14 cellular contexts compared by ENCODE assay signal in the genomic region with DNA sequence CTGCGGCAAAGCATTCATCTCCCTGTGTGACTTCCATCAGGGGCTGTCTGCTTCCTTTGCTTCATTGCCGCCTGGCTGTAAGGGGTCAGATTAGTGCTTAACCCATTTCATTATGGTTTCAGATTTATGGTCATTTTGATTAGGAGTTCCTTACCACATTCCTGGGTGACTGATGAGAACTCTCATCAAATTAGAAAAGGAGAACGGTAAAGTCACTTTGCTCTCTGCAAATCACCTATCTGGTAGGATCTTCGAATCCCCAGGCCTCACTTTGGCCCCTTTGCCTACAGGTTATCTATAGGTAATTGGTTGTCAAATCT. TPM values are rescaled to one million over a fixed set of nuclear protein-coding genes. Genes with fewer than 3 reads are reported as not detected.
A peak's percentile ranks its signal among the peaks of the same experiment; 100 is the strongest.
DNase-seq lines count a peak whose midpoint lies in the region; ATAC-seq and TF ChIP-seq lines count a peak whose summit lies in the region.
"Had no signal": no experiment of that assay in that cellular context is flagged by ENCODE, and none has a peak within 500 bp of the region (broad histone marks: within the 10 kb centered on the region; RNA-seq: fewer than 3 reads in every experiment).

No MANE protein-coding gene starts in this region.

- TF ChIP-seq POLR2A in spleen (IDR thresholded peaks at IDR 0.05) = no peak

- POLR2A ChIA-PET in activated CD4-positive, alpha-beta T cell treated with anti-CD3 and anti-CD28 coated beads, Interleukin-2, amount 10 ng/mL, durations not matched to agents 7 days and 5 days (lab: Charles Lee) = interaction anchor here (1.8 kb wide), 1 partner anchor 10 kb away, joined by 4 read pairs; no protein-coding TSS in a partner anchor

- intact Hi-C loops in spleen (cut with DNase I; ENCODE audit: low total_unique reads) (no loop called here), colonic mucosa (cut with DNase I) (no loop called here)

- peak overlapping the region; percentile 64 for H3K4me2 ChIP-seq in SU-DHL-6 (ENCODE audit: low read depth, low read length, poor library complexity, severe bottlenecking)

- 18 to 31% (median 24%) methylated on average over 4 of the region's 4 CpGs for WGBS in spleen, 5 donors

- peaks cover 9% of the 10 kb centered on the region; the same call in 1 of the 2 replicates for H3K9me3 ChIP-seq in SU-DHL-6 (ENCODE audit: insufficient read depth, low read length)
- peaks cover 0 to 5% (median 0%) of the 10 kb centered on the region in 8 donors for H3K9me3 ChIP-seq in spleen
- no peaks in the 10 kb centered on the region for H3K9me3 ChIP-seq in colonic mucosa
- H3K9me3 ChIP-seq: right lobe of liver had no signal

- H3K27me3 Mint-ChIP-seq in activated CD4-positive, alpha-beta T cell treated with anti-CD3 and anti-CD28 coated beads, Interleukin-2, amount 10 ng/mL, durations not matched to agents 7 days and 5 days = no peaks in the 10 kb centered on the region
- H3K27me3 Mint-ChIP-seq in glutamatergic neuron (ENCODE audit: unreplicated experiment) = peaks cover 2% of the 10 kb centered on the region

- CTCF ChIA-PET in activated CD4-positive, alpha-beta T cell treated with anti-CD3 and anti-CD28 coated beads, Interleukin-2, amount 10 ng/mL, durations not matched to agents 7 days and 5 days (lab: Charles Lee) = interaction anchor here (0.8 to 4.2 kb wide), 5 partner anchors 8 to 70 kb away, joined by 3 to 10 read pairs (median 5); no protein-coding TSS in a partner anchor

- H3K4me1 ChIP-seq in spleen (peaks cover 29 to 97% (median 70%) of the 10 kb centered on the region in 6 donors), colonic mucosa (peaks cover 4% of the 10 kb centered on the region)

- peaks cover 17% of the 10 kb centered on the region for H3K36me3 Mint-ChIP-seq in activated CD4-positive, alpha-beta T cell treated with anti-CD3 and anti-CD28 coated beads, Interleukin-2, amount 10 ng/mL, durations not matched to agents 7 days and 5 days (ENCODE audit: low read depth)
- H3K36me3 Mint-ChIP-seq in glutamatergic neuron (ENCODE audit: unreplicated experiment) = peaks cover 9% of the 10 kb centered on the region

- peaks cover 8% of the 10 kb centered on the region; the same call in 1 of the 2 replicates for H3F3A ChIP-seq in SU-DHL-6 (ENCODE audit: insufficient read depth)

- H3K9ac ChIP-seq in SU-DHL-6 (ENCODE audit: low read length) (peak overlapping the region; percentile 39; the same call in 1 of the 2 replicates), colonic mucosa (ENCODE audit: low read depth in 2 of 2, low read length in 2 of 2) (no peak overlapping the region)

- H4K20me1 ChIP-seq in SU-DHL-6 (ENCODE audit: low read depth, low read length) = no peaks in the 10 kb centered on the region

- peaks cover 14% of the 10 kb centered on the region for H3K9me3 Mint-ChIP-seq in activated CD4-positive, alpha-beta T cell treated with anti-CD3 and anti-CD28 coated beads, Interleukin-2, amount 10 ng/mL, durations not matched to agents 7 days and 5 days
- H3K9me3 Mint-ChIP-seq in glutamatergic neuron (ENCODE audit: unreplicated experiment) = peaks cover 4% of the 10 kb centered on the region

- H2AFZ ChIP-seq in SU-DHL-6 (ENCODE audit: low read depth, low read length, severe bottlenecking) = no peak overlapping the region

- H3K79me2 ChIP-seq in SU-DHL-6 (ENCODE audit: insufficient read depth, low read length) = no peaks in the 10 kb centered on the region

- no peaks in the 10 kb centered on the region for H3K9me2 ChIP-seq in SU-DHL-6 (replicated peaks; ENCODE audit: insufficient read depth, low read length)

- H3K27me3 ChIP-seq in SU-DHL-6 (ENCODE audit: low read length) (no peaks in the 10 kb centered on the region), spleen (replicated peaks in 1 of 7) (no peaks in the 10 kb centered on the region), colonic mucosa (no peaks in the 10 kb centered on the region)
- H3K27me3 ChIP-seq: right lobe of liver had no signal

- no peak for DNase-seq in activated CD4-positive, alpha-beta T cell treated with anti-CD3 and anti-CD28 coated beads, Interleukin-2, amount 10 ng/mL, durations not matched to agents 7 days and 5 days
- no peak for DNase-seq in activated CD4-positive, alpha-beta T cell treated with anti-CD3 and anti-CD28 coated beads for 48 hours
- DNase-seq in epithelial cell of prostate (ENCODE audit: low read depth, low spot score) (no peak), spleen (no peak), colonic mucosa (no peak), glutamatergic neuron (no peak)
- DNase-seq: ACHN, cortex of kidney, NCI-H1436 treated with DMSO at 0.1 percent for 48 hours, right lobe of liver, T-helper 9 cell had no signal

- peak overlapping the region; percentile 62 for H3K27ac ChIP-seq in SU-DHL-6 (ENCODE audit: low read depth, low read length)
- peak overlapping the region; percentile 84 for H3K27ac ChIP-seq in epithelial cell of prostate
- H3K27ac ChIP-seq in spleen = peak overlapping the region; percentile 82 to 92 (median 86)
- H3K27ac ChIP-seq in colonic mucosa = no peak overlapping the region

- peak overlapping the region; percentile 92 for H3K27ac Mint-ChIP-seq in activated CD4-positive, alpha-beta T cell treated with anti-CD3 and anti-CD28 coated beads, Interleukin-2, amount 10 ng/mL, durations not matched to agents 7 days and 5 days
- no peak overlapping the region for H3K27ac Mint-ChIP-seq in glutamatergic neuron (ENCODE audit: unreplicated experiment)

- TF ChIP-seq CTCF in SU-DHL-6 (IDR thresholded peaks at IDR 0.05; ENCODE audit: insufficient read depth, low read length, poor library complexity, severe bottlenecking) = no peak
- no peak for TF ChIP-seq CTCF in spleen (IDR thresholded peaks at IDR 0.05 in 8 of 11, conservative IDR thresholded peaks at IDR 0.05 in 3 of 11)
- no peak for TF ChIP-seq CTCF in colonic mucosa (IDR thresholded peaks at IDR 0.05)
- no peak for TF ChIP-seq CTCF in glutamatergic neuron (IDR thresholded peaks at IDR 0.05; ENCODE audit: partially characterized antibody, unreplicated experiment)

- no peak for ATAC-seq in GM19455 (IDR thresholded peaks at IDR 0.05; ENCODE audit: unreplicated experiment)

- H3K4me1 Mint-ChIP-seq in activated CD4-positive, alpha-beta T cell treated with anti-CD3 and anti-CD28 coated beads, Interleukin-2, amount 10 ng/mL, durations not matched to agents 7 days and 5 days = peaks cover 62% of the 10 kb centered on the region
- H3K4me1 Mint-ChIP-seq in glutamatergic neuron (ENCODE audit: low read depth, unreplicated experiment) = peaks cover 8% of the 10 kb centered on the region

- H3K36me3 ChIP-seq in SU-DHL-6 (ENCODE audit: low read length) = peaks cover 9% of the 10 kb centered on the region
- no peaks in the 10 kb centered on the region for H3K36me3 ChIP-seq in spleen
- no peaks in the 10 kb centered on the region for H3K36me3 ChIP-seq in colonic mucosa
- H3K36me3 ChIP-seq: right lobe of liver had no signal

- peak overlapping the region; percentile 58 for H3K4me3 Mint-ChIP-seq in activated CD4-positive, alpha-beta T cell treated with anti-CD3 and anti-CD28 coated beads, Interleukin-2, amount 10 ng/mL, durations not matched to agents 7 days and 5 days
- H3K4me3 Mint-ChIP-seq in glutamatergic neuron (ENCODE audit: unreplicated experiment) = no peak overlapping the region

- no peak overlapping the region for H3K4me3 ChIP-seq in SU-DHL-6 (ENCODE audit: insufficient read depth, low read length, poor library complexity, severe bottlenecking)
- peak overlapping the region in 4 of 8 donors; percentile 24 to 55 (median 28) for H3K4me3 ChIP-seq in spleen
- H3K4me3 ChIP-seq in colonic mucosa = no peak overlapping the region
- H3K4me3 ChIP-seq: right lobe of liver had no signal

RNA-seq across cellular contexts. Expression of gene RCSD1, which starts 12.1 kb away (rescaled TPM):
- 100 to 1,000 TPM; 152 to 157 TPM for total RNA-seq in activated CD4-positive, alpha-beta T cell treated with anti-CD3 and anti-CD28 coated beads, Interleukin-2, amount 10 ng/mL, durations not matched to agents 7 days and 5 days
- total RNA-seq in spleen (100 to 1,000 TPM in 5 of 7 donors, 10 to 100 TPM in 2; 91.9 to 144 (median 124) TPM), colonic mucosa (1 to 10 TPM; 4.7 to 5.7 TPM), glutamatergic neuron (ENCODE audit: unreplicated experiment) (not detected)
- 100 to 1,000 TPM in 1 of 3 donors, 10 to 100 TPM in 2; 58.9 to 103 (median 87.2) TPM for polyA plus RNA-seq in spleen
- total RNA-seq: HT1080 had no signal

Comparison
In these comparisons a context has a peak if more than half of its experiments do, and no peak if none do; other contexts are left out.
1. RNA of gene RCSD1, which starts 12.1 kb away (total RNA-seq): 152 to 157 TPM in activated CD4-positive, alpha-beta T cell treated with anti-CD3 and anti-CD28 coated beads, Interleukin-2, amount 10 ng/mL, durations not matched to agents 7 days and 5 days and 91.9 to 144 TPM in spleen; 4.7 to 5.7 TPM in colonic mucosa and not detected in glutamatergic neuron (single experiment); every median in the first group is over 10 times any median in the second.